15 cellular contexts compared by ENCODE assay signal in genomic region chr13:32205426-32206096, GRCh38.
A peak's percentile ranks its signal among the peaks of the same experiment; 100 is the strongest.
DNase-seq lines count a peak whose midpoint lies in the region; ATAC-seq and TF ChIP-seq lines count a peak whose summit lies in the region.
"Had no signal": no experiment of that assay in that cellular context is flagged by ENCODE, and none has a peak within 500 bp of the region (broad histone marks: within the 10 kb centered on the region; RNA-seq: fewer than 3 reads in every experiment).

No MANE protein-coding gene starts in this region.

- H3K9me3 Mint-ChIP-seq in activated CD8-positive, alpha-beta T cell treated with anti-CD3 and anti-CD28 coated beads, Interleukin-2, amount 10 ng/mL, durations not matched to agents 7 days and 5 days (ENCODE audit: insufficient read depth) = no peaks in the 10 kb centered on the region
- H3K9me3 Mint-ChIP-seq: memory B cell had no signal

- H3K27me3 Mint-ChIP-seq in activated CD8-positive, alpha-beta T cell treated with anti-CD3 and anti-CD28 coated beads, Interleukin-2, amount 10 ng/mL, durations not matched to agents 7 days and 5 days (ENCODE audit: low read depth) = peaks cover 11% of the 10 kb centered on the region

- CTCF ChIA-PET in activated CD8-positive, alpha-beta T cell treated with anti-CD3 and anti-CD28 coated beads, Interleukin-2, amount 10 ng/mL, durations not matched to agents 7 days and 5 days (lab: Charles Lee) = no interaction called here

- no peak overlapping the region for H3K4me3 Mint-ChIP-seq in activated CD8-positive, alpha-beta T cell treated with anti-CD3 and anti-CD28 coated beads, Interleukin-2, amount 10 ng/mL, durations not matched to agents 7 days and 5 days
- H3K4me3 Mint-ChIP-seq: memory B cell had no signal

- no peak for TF ChIP-seq CTCF in esophagus squamous epithelium (IDR thresholded peaks at IDR 0.05)

- H3K4me1 ChIP-seq in SJCRH30 (peaks cover 13% of the 10 kb centered on the region), esophagus squamous epithelium (peaks cover 0 to 3% (median 0%) of the 10 kb centered on the region in 3 donors)

- intact Hi-C loops in Right ventricle myocardium inferior (cut with DNase I) (no loop called here), cardiac septum (cut with DNase I) (no loop called here), left ventricle myocardium superior (cut with micrococcal nuclease) (loop anchor here (5.0 kb wide), 1 partner anchor 293 kb away; no protein-coding TSS in a partner anchor), esophagus squamous epithelium (cut with DNase I) (no loop called here)

- WGBS in esophagus squamous epithelium, 2 donors = 37 to 59% methylated on average over 4 of the region's 4 CpGs

- H3K4me3 ChIP-seq in SJCRH30 (no peak overlapping the region), esophagus squamous epithelium (no peak overlapping the region)
- H3K4me3 ChIP-seq: esophagus muscularis mucosa, spleen had no signal

- ATAC-seq in Right ventricle myocardium inferior (peak; percentile 11), left ventricle myocardium superior (peak; percentile 10)
- ATAC-seq in activated CD8-positive, alpha-beta T cell treated with anti-CD3 and anti-CD28 coated beads, Interleukin-2, amount 10 ng/mL, durations not matched to agents 7 days and 5 days = no peak

- POLR2A ChIA-PET in activated CD8-positive, alpha-beta T cell treated with anti-CD3 and anti-CD28 coated beads, Interleukin-2, amount 10 ng/mL, durations not matched to agents 7 days and 5 days (lab: Charles Lee) = no interaction called here

- no peak for DNase-seq in Right ventricle myocardium inferior (ENCODE audit: missing footprints)
- no peak for DNase-seq in cardiac septum (ENCODE audit: low spot score)
- DNase-seq in SJCRH30 = peak; percentile 32 to 58
- no peak for DNase-seq in left ventricle myocardium superior
- DNase-seq in Ammon's horn (ENCODE audit: low spot score) = no peak
- no peak for DNase-seq in esophagus squamous epithelium (lab: John Stamatoyannopoulos, UW)
- no peak for DNase-seq in activated CD8-positive, alpha-beta T cell treated with anti-CD3 and anti-CD28 coated beads, Interleukin-2, amount 10 ng/mL, durations not matched to agents 7 days and 5 days
- DNase-seq in stimulated activated CD8-positive, alpha-beta memory T cell treated with anti-CD3 and anti-CD28 coated beads, Interleukin-4, amount 100 ng/mL, for 48 hours = no peak
- DNase-seq: activated CD4-positive, alpha-beta T cell treated with anti-CD3 and anti-CD28 coated beads for 48 hours; amniotic stem cell; NCI-H2081 treated with DMSO at 0.1 percent for 48 hours; occipital lobe; spleen had no signal

- H3K36me3 ChIP-seq in SJCRH30 = no peaks in the 10 kb centered on the region
- H3K36me3 ChIP-seq in esophagus squamous epithelium = no peaks in the 10 kb centered on the region

- H3K27me3 ChIP-seq in SJCRH30 = no peaks in the 10 kb centered on the region
- no peaks in the 10 kb centered on the region for H3K27me3 ChIP-seq in esophagus squamous epithelium
- H3K27me3 ChIP-seq: esophagus muscularis mucosa, spleen had no signal

- H3K9me3 ChIP-seq in SJCRH30 (replicated peaks) (no peaks in the 10 kb centered on the region), esophagus squamous epithelium (no peaks in the 10 kb centered on the region)
- H3K9me3 ChIP-seq: esophagus muscularis mucosa, spleen had no signal

- no peaks in the 10 kb centered on the region for H3K4me1 Mint-ChIP-seq in activated CD8-positive, alpha-beta T cell treated with anti-CD3 and anti-CD28 coated beads, Interleukin-2, amount 10 ng/mL, durations not matched to agents 7 days and 5 days (ENCODE audit: low read depth)
- H3K4me1 Mint-ChIP-seq: memory B cell had no signal

- peak overlapping the region; percentile 45 for H3K27ac ChIP-seq in SJCRH30
- H3K27ac ChIP-seq in esophagus squamous epithelium = no peak overlapping the region
- H3K27ac ChIP-seq: esophagus muscularis mucosa, spleen had no signal

- H3K36me3 Mint-ChIP-seq in activated CD8-positive, alpha-beta T cell treated with anti-CD3 and anti-CD28 coated beads, Interleukin-2, amount 10 ng/mL, durations not matched to agents 7 days and 5 days (ENCODE audit: low read depth) = no peaks in the 10 kb centered on the region

- no peak for TF ChIP-seq POLR2A in esophagus squamous epithelium (IDR thresholded peaks at IDR 0.05)

- H3K27ac Mint-ChIP-seq in activated CD8-positive, alpha-beta T cell treated with anti-CD3 and anti-CD28 coated beads, Interleukin-2, amount 10 ng/mL, durations not matched to agents 7 days and 5 days = no peak overlapping the region
- H3K27ac Mint-ChIP-seq: memory B cell had no signal

Comparison
In these comparisons a context has a peak if more than half of its experiments do, and no peak if none do; other contexts are left out.
1. DNase-seq: peak in SJCRH30 (2 of 2); none in Right ventricle myocardium inferior (single experiment), cardiac septum (single experiment), left ventricle myocardium superior (single experiment), Ammon's horn (single experiment), esophagus squamous epithelium (single experiment), activated CD8-positive, alpha-beta T cell treated with anti-CD3 and anti-CD28 coated beads, Interleukin-2, amount 10 ng/mL, durations not matched to agents 7 days and 5 days (single experiment) and stimulated activated CD8-positive, alpha-beta memory T cell treated with anti-CD3 and anti-CD28 coated beads, Interleukin-4, amount 100 ng/mL, for 48 hours (single experiment).